Comparison of ENCODE assay signal across 2 cellular contexts in genomic region chr1:24771574-24771973, GRCh38.
TF ChIP-seq lines count a peak whose summit lies in the region.

No MANE protein-coding gene starts in this region.

TF ChIP-seq in HepG2, 621 proteins besides CTCF, POLR2A, EP300 and RAD21:
- TF ChIP-seq ZNF7 (CRISPR knock-in tag; IDR thresholded peaks at IDR 0.05): no peak
- no peak for TF ChIP-seq GABPB1 (CRISPR knock-in tag; IDR thresholded peaks at IDR 0.05)
- TF ChIP-seq CEBPZ (IDR thresholded peaks at IDR 0.05; ENCODE audit: low read length): no peak
- no peak for TF ChIP-seq RORA (CRISPR knock-in tag; IDR thresholded peaks at IDR 0.05)
- no peak for TF ChIP-seq NFIC (IDR thresholded peaks at IDR 0.05; ENCODE audit: low read length)
- no peak for TF ChIP-seq HNF4G (IDR thresholded peaks at IDR 0.05; ENCODE audit: borderline replicate concordance, low read depth, low read length)
- TF ChIP-seq HNF4G (CRISPR knock-in tag; IDR thresholded peaks at IDR 0.05; ENCODE audit: borderline replicate concordance, low read depth): no peak
- no peak for TF ChIP-seq MLX (CRISPR knock-in tag; IDR thresholded peaks at IDR 0.05)
- no peak for TF ChIP-seq ZSCAN29 (CRISPR knock-in tag; conservative IDR thresholded peaks at IDR 0.05)
- TF ChIP-seq ZNF678 (CRISPR knock-in tag; IDR thresholded peaks at IDR 0.05): no peak
- TF ChIP-seq HOXA3 (CRISPR knock-in tag; IDR thresholded peaks at IDR 0.05): no peak
- TF ChIP-seq KLF6 (CRISPR knock-in tag; IDR thresholded peaks at IDR 0.05): no peak
- no peak for TF ChIP-seq PAX8 (CRISPR knock-in tag; IDR thresholded peaks at IDR 0.05; ENCODE audit: borderline replicate concordance)
- TF ChIP-seq ZNF703 (CRISPR knock-in tag; IDR thresholded peaks at IDR 0.05; ENCODE audit: borderline replicate concordance): no peak
- TF ChIP-seq UBTF (CRISPR knock-in tag; IDR thresholded peaks at IDR 0.05): no peak
- no peak for TF ChIP-seq GTF3A (CRISPR knock-in tag; conservative IDR thresholded peaks at IDR 0.05)
- no peak for TF ChIP-seq AGO1 (IDR thresholded peaks at IDR 0.05; ENCODE audit: low read depth, low read length, poor library complexity, severe bottlenecking)
- no peak for TF ChIP-seq TRAFD1 (CRISPR knock-in tag; IDR thresholded peaks at IDR 0.05; ENCODE audit: borderline replicate concordance)
- no peak for TF ChIP-seq ZNF576 (CRISPR knock-in tag; IDR thresholded peaks at IDR 0.05)
- TF ChIP-seq ZNF713 (CRISPR knock-in tag; IDR thresholded peaks at IDR 0.05): no peak
- TF ChIP-seq ZNF768 (CRISPR knock-in tag; IDR thresholded peaks at IDR 0.05): no peak

TF ChIP-seq in GM12891, 5 proteins besides CTCF, POLR2A, EP300 and RAD21:
- TF ChIP-seq POU2F2 (IDR thresholded peaks at IDR 0.05; ENCODE audit: low read depth, low read length): no peak
- no peak for TF ChIP-seq PAX5 (IDR thresholded peaks at IDR 0.05; ENCODE audit: insufficient read depth, low read length, severe bottlenecking)
- TF ChIP-seq POLR2AphosphoS5 (IDR thresholded peaks at IDR 0.05; ENCODE audit: low read depth, low read length): no peak
- TF ChIP-seq TAF1 (IDR thresholded peaks at IDR 0.05; ENCODE audit: low read depth, low read length): no peak
- no peak for TF ChIP-seq SPI1 (IDR thresholded peaks at IDR 0.05; ENCODE audit: low read depth, low read length)
